Comparison of ENCODE assay signal across 16 cellular contexts in genomic region chr7:88324699-88325098, GRCh38. TPM values are rescaled to one million over a fixed set of nuclear protein-coding genes. Genes with fewer than 3 reads are reported as not detected.
A peak's percentile ranks its signal among the peaks of the same experiment; 100 is the strongest.
DNase-seq lines count a peak whose midpoint lies in the region; ATAC-seq and TF ChIP-seq lines count a peak whose summit lies in the region.
"Had no signal": no experiment of that assay in that cellular context is flagged by ENCODE, and none has a peak within 500 bp of the region (broad histone marks: within the 10 kb centered on the region; RNA-seq: fewer than 3 reads in every experiment).

No MANE protein-coding gene starts in this region.

- peak overlapping the region; percentile 48 for H3K27ac Mint-ChIP-seq in activated CD4-positive, alpha-beta T cell treated with anti-CD3 and anti-CD28 coated beads, Interleukin-2, amount 10 ng/mL, durations not matched to agents 24 days and 14 days
- 0 out of 2 replicates have a peak overlapping the region, but pooled peaks have one; percentile 13 for H3K27ac Mint-ChIP-seq in GM23338
- no peak overlapping the region for H3K27ac Mint-ChIP-seq in activated T-helper 17 cell treated with anti-CD3 and anti-CD28 coated beads, Interleukin-2, amount 50 U/mL, for 72 hours
- no peak overlapping the region for H3K27ac Mint-ChIP-seq in stimulated activated effector memory CD8-positive, alpha-beta T cell treated with anti-CD3 and anti-CD28 coated beads, Interleukin-12 subunit alpha, Interleukin-12 subunit beta, amount 100 ng/mL, for 72 hours
- H3K27ac Mint-ChIP-seq: B cell; CD8-positive, alpha-beta memory T cell had no signal

- H3F3A ChIP-seq in GM23338 (replicated peaks; ENCODE audit: low read depth), result no peaks in the 10 kb centered on the region

- H3K36me3 Mint-ChIP-seq in activated CD4-positive, alpha-beta T cell treated with anti-CD3 and anti-CD28 coated beads, Interleukin-2, amount 10 ng/mL, durations not matched to agents 24 days and 14 days (ENCODE audit: low read depth), result no peaks in the 10 kb centered on the region
- peaks cover 6% of the 10 kb centered on the region; the same call in 1 of the 3 replicates for H3K36me3 Mint-ChIP-seq in GM23338 (ENCODE audit: low read depth)
- no peaks in the 10 kb centered on the region for H3K36me3 Mint-ChIP-seq in activated T-helper 17 cell treated with anti-CD3 and anti-CD28 coated beads, Interleukin-2, amount 50 U/mL, for 72 hours (ENCODE audit: low read depth)
- no peaks in the 10 kb centered on the region for H3K36me3 Mint-ChIP-seq in stimulated activated effector memory CD8-positive, alpha-beta T cell treated with anti-CD3 and anti-CD28 coated beads, Interleukin-12 subunit alpha, Interleukin-12 subunit beta, amount 100 ng/mL, for 72 hours
- H3K36me3 Mint-ChIP-seq: CD4-positive, CD25-positive, alpha-beta regulatory T cell; CD8-positive, alpha-beta memory T cell had no signal

- no peak for DNase-seq in activated CD4-positive, alpha-beta T cell treated with anti-CD3 and anti-CD28 coated beads, Interleukin-2, amount 10 ng/mL, durations not matched to agents 24 days and 14 days
- no peak for DNase-seq in activated CD4-positive, alpha-beta T cell treated with anti-CD3 and anti-CD28 coated beads for 4 hours
- DNase-seq in GM23338 (ENCODE audit: low spot score) (no peak), DMS 273 (lab: John Stamatoyannopoulos, UW; ENCODE audit: unreplicated experiment) (no peak), NCI-H1694 treated with DMSO at 0.1 percent for 48 hours (lab: John Stamatoyannopoulos, UW) (no peak)
- DNase-seq in stimulated activated effector memory CD8-positive, alpha-beta T cell treated with anti-CD3 and anti-CD28 coated beads, Interleukin-12 subunit alpha, Interleukin-12 subunit beta, amount 100 ng/mL, for 72 hours (ENCODE audit: low spot score in 2 of 2), result no peak
- DNase-seq: CD4-positive, CD25-positive, alpha-beta regulatory T cell; CD8-positive, alpha-beta memory T cell; COR-L47; HCEC 1CT had no signal

- H4K20me1 ChIP-seq in GM23338 (replicated peaks; ENCODE audit: insufficient read depth), result no peaks in the 10 kb centered on the region
- H4K20me1 ChIP-seq: BLaER1 treated with 17β-estradiol and CSF1 and Interleukin-3, amounts not matched to agents 10 nM and 100 nM had no signal

- no peak overlapping the region for H3K27ac ChIP-seq in GM23338 (ENCODE audit: low read depth)
- H3K27ac ChIP-seq: BLaER1 treated with 17β-estradiol and CSF1 and Interleukin-3, amounts not matched to agents 10 nM and 100 nM; HL-60 had no signal

- H3K4me2 ChIP-seq in GM23338, result no peak overlapping the region
- H3K4me2 ChIP-seq: BLaER1 treated with 17β-estradiol and CSF1 and Interleukin-3, amounts not matched to agents 10 nM and 100 nM had no signal

- H3K4me1 ChIP-seq in GM23338 (ENCODE audit: insufficient read depth), result no peaks in the 10 kb centered on the region

- H3K9me3 Mint-ChIP-seq in activated CD4-positive, alpha-beta T cell treated with anti-CD3 and anti-CD28 coated beads, Interleukin-2, amount 10 ng/mL, durations not matched to agents 24 days and 14 days, result no peaks in the 10 kb centered on the region
- peaks cover 6% of the 10 kb centered on the region; the same call in 1 of the 3 replicates for H3K9me3 Mint-ChIP-seq in GM23338
- H3K9me3 Mint-ChIP-seq in activated T-helper 17 cell treated with anti-CD3 and anti-CD28 coated beads, Interleukin-2, amount 50 U/mL, for 72 hours, result peaks cover 3% of the 10 kb centered on the region
- no peaks in the 10 kb centered on the region for H3K9me3 Mint-ChIP-seq in stimulated activated effector memory CD8-positive, alpha-beta T cell treated with anti-CD3 and anti-CD28 coated beads, Interleukin-12 subunit alpha, Interleukin-12 subunit beta, amount 100 ng/mL, for 72 hours
- H3K9me3 Mint-ChIP-seq: CD8-positive, alpha-beta memory T cell had no signal

- H3K4me3 ChIP-seq in GM23338, result no peak overlapping the region
- H3K4me3 ChIP-seq: BLaER1 treated with 17β-estradiol and CSF1 and Interleukin-3, amounts not matched to agents 10 nM and 100 nM had no signal

- no peak overlapping the region for H3K4me3 Mint-ChIP-seq in activated CD4-positive, alpha-beta T cell treated with anti-CD3 and anti-CD28 coated beads, Interleukin-2, amount 10 ng/mL, durations not matched to agents 24 days and 14 days
- no peak overlapping the region for H3K4me3 Mint-ChIP-seq in GM23338
- H3K4me3 Mint-ChIP-seq in activated T-helper 17 cell treated with anti-CD3 and anti-CD28 coated beads, Interleukin-2, amount 50 U/mL, for 72 hours, result no peak overlapping the region
- H3K4me3 Mint-ChIP-seq in stimulated activated effector memory CD8-positive, alpha-beta T cell treated with anti-CD3 and anti-CD28 coated beads, Interleukin-12 subunit alpha, Interleukin-12 subunit beta, amount 100 ng/mL, for 72 hours, result no peak overlapping the region
- H3K4me3 Mint-ChIP-seq: B cell; CD4-positive, CD25-positive, alpha-beta regulatory T cell; CD8-positive, alpha-beta memory T cell had no signal

- peaks cover 4% of the 10 kb centered on the region; the same call in 1 of the 2 replicates for H3K9me2 ChIP-seq in GM23338 (ENCODE audit: insufficient read depth)

- no peaks in the 10 kb centered on the region for H3K36me3 ChIP-seq in GM23338 (ENCODE audit: insufficient read depth)
- H3K36me3 ChIP-seq: BLaER1 treated with 17β-estradiol and CSF1 and Interleukin-3, amounts not matched to agents 10 nM and 100 nM had no signal

- H3K27me3 ChIP-seq in GM23338 (ENCODE audit: insufficient read depth), result no peaks in the 10 kb centered on the region
- H3K27me3 ChIP-seq: BLaER1 treated with 17β-estradiol and CSF1 and Interleukin-3, amounts not matched to agents 10 nM and 100 nM had no signal

- H3K27me3 Mint-ChIP-seq in activated CD4-positive, alpha-beta T cell treated with anti-CD3 and anti-CD28 coated beads, Interleukin-2, amount 10 ng/mL, durations not matched to agents 24 days and 14 days, result peaks cover 2% of the 10 kb centered on the region
- no peaks in the 10 kb centered on the region for H3K27me3 Mint-ChIP-seq in GM23338 (ENCODE audit: insufficient read depth, low read depth, poor library complexity)
- no peaks in the 10 kb centered on the region for H3K27me3 Mint-ChIP-seq in activated T-helper 17 cell treated with anti-CD3 and anti-CD28 coated beads, Interleukin-2, amount 50 U/mL, for 72 hours
- H3K27me3 Mint-ChIP-seq: B cell; CD4-positive, CD25-positive, alpha-beta regulatory T cell had no signal

- intact Hi-C loops in activated CD4-positive, alpha-beta T cell treated with anti-CD3 and anti-CD28 coated beads, Interleukin-2, amount 10 ng/mL, durations not matched to agents 24 days and 14 days (cut with micrococcal nuclease), result no loop called here

- no peak for TF ChIP-seq CTCF in GM23338 (conservative IDR thresholded peaks at IDR 0.05; ENCODE audit: low read depth in 2 of 2)

- no peaks in the 10 kb centered on the region for H3K79me2 ChIP-seq in GM23338 (replicated peaks; ENCODE audit: insufficient read depth)

- ATAC-seq in GM23338, result no peak
- ATAC-seq in activated T-helper 17 cell treated with anti-CD3 and anti-CD28 coated beads, Interleukin-2, amount 50 U/mL, for 72 hours (replicated peaks), result peak; percentile 64
- peak; percentile 21 for ATAC-seq in stimulated activated effector memory CD8-positive, alpha-beta T cell treated with anti-CD3 and anti-CD28 coated beads, Interleukin-12 subunit alpha, Interleukin-12 subunit beta, amount 100 ng/mL, for 72 hours

- no peak overlapping the region for H2AFZ ChIP-seq in GM23338

- peaks cover 9% of the 10 kb centered on the region for H3K4me1 Mint-ChIP-seq in activated CD4-positive, alpha-beta T cell treated with anti-CD3 and anti-CD28 coated beads, Interleukin-2, amount 10 ng/mL, durations not matched to agents 24 days and 14 days
- peaks cover 19% of the 10 kb centered on the region for H3K4me1 Mint-ChIP-seq in GM23338
- H3K4me1 Mint-ChIP-seq in activated T-helper 17 cell treated with anti-CD3 and anti-CD28 coated beads, Interleukin-2, amount 50 U/mL, for 72 hours, result no peaks in the 10 kb centered on the region
- no peaks in the 10 kb centered on the region for H3K4me1 Mint-ChIP-seq in stimulated activated effector memory CD8-positive, alpha-beta T cell treated with anti-CD3 and anti-CD28 coated beads, Interleukin-12 subunit alpha, Interleukin-12 subunit beta, amount 100 ng/mL, for 72 hours
- H3K4me1 Mint-ChIP-seq: CD4-positive, CD25-positive, alpha-beta regulatory T cell had no signal

TF ChIP-seq in GM23338, 12 proteins besides CTCF, POLR2A, EP300 and RAD21:
- TF ChIP-seq CREB1 (CRISPR knock-in tag; IDR thresholded peaks at IDR 0.05; ENCODE audit: low read depth), result no peak

RNA-seq across cellular contexts. Expression of gene STEAP4, which starts 18.0 kb away (rescaled TPM):
- 0.52 and 0.58 TPM in 2 replicates for total RNA-seq in activated CD4-positive, alpha-beta T cell treated with anti-CD3 and anti-CD28 coated beads, Interleukin-2, amount 10 ng/mL, durations not matched to agents 24 days and 14 days
- under 0.01 TPM in 1 of 2 replicates, not detected in the other for total RNA-seq in GM23338 (2014; rRNA removed; shearing (Covaris generic))
- polyA plus RNA-seq in GM23338 (2016; fragmentation: Nextera tagmentation; extraction: Ambion mirVana), result 0.06 TPM in 1 of 2 replicates, not detected in the other
- not detected for total RNA-seq in activated T-helper 17 cell treated with anti-CD3 and anti-CD28 coated beads, Interleukin-2, amount 50 U/mL, for 72 hours
- total RNA-seq: A172; B cell; CD4-positive, CD25-positive, alpha-beta regulatory T cell; CD8-positive, alpha-beta memory T cell; HT1080 had no signal
- polyA plus RNA-seq: CD4-positive, CD25-positive, alpha-beta regulatory T cell; CD8-positive, alpha-beta memory T cell had no signal

Comparison
In these comparisons a context has a peak if more than half of its experiments do, and no peak if none do; other contexts are left out.
1. H3K27ac Mint-ChIP-seq: peak in activated CD4-positive, alpha-beta T cell treated with anti-CD3 and anti-CD28 coated beads, Interleukin-2, amount 10 ng/mL, durations not matched to agents 24 days and 14 days (single experiment) and GM23338 (single experiment); none in activated T-helper 17 cell treated with anti-CD3 and anti-CD28 coated beads, Interleukin-2, amount 50 U/mL, for 72 hours (single experiment) and stimulated activated effector memory CD8-positive, alpha-beta T cell treated with anti-CD3 and anti-CD28 coated beads, Interleukin-12 subunit alpha, Interleukin-12 subunit beta, amount 100 ng/mL, for 72 hours (single experiment).